Comparison of ENCODE assay signal across 8 cellular contexts in genomic region chr6:36195471-36196048, GRCh38. TPM values are rescaled to one million over a fixed set of nuclear protein-coding genes. Genes with fewer than 3 reads are reported as not detected.
DNase-seq lines count a peak whose midpoint lies in the region; ATAC-seq and TF ChIP-seq lines count a peak whose summit lies in the region.

No MANE protein-coding gene starts in this region.

- peak overlapping the region; percentile 90 for H3K4me3 Mint-ChIP-seq in natural killer cell

- peaks cover 26 to 28% of the 10 kb centered on the region in 2 donors for H3K4me1 Mint-ChIP-seq in natural killer cell

- no peak for TF ChIP-seq POLR2A in NB4 (IDR thresholded peaks at IDR 0.05; ENCODE audit: extremely low read depth, insufficient read length)

- TF ChIP-seq CTCF in NB4 (IDR thresholded peaks at IDR 0.05; ENCODE audit: low read depth, low read length), result no peak
- TF ChIP-seq CTCF in natural killer cell (IDR thresholded peaks at IDR 0.05), result no peak

- no peaks in the 10 kb centered on the region for H3K27me3 Mint-ChIP-seq in natural killer cell (ENCODE audit: low read depth in 2 of 2)

- no peaks in the 10 kb centered on the region for H3K9me3 Mint-ChIP-seq in natural killer cell

- peak; percentile 18 for DNase-seq in CD1c-positive myeloid dendritic cell (ENCODE audit: extremely low spot score)
- no peak for DNase-seq in NB4 (ENCODE audit: low read depth)
- DNase-seq in cerebellar cortex (ENCODE audit: low spot score), result peak; percentile 52
- no peak for DNase-seq in natural killer cell
- no peak for DNase-seq in NK-92 treated with Interleukin-12 subunit alpha and Interleukin-12 subunit beta, amount 100 ng/mL, for 24 hours (lab: John Stamatoyannopoulos, UW)
- no peak for DNase-seq in AG08396 (ENCODE audit: low spot score)
- no peak for DNase-seq in UCSD-AML1 (lab: John Stamatoyannopoulos, UW; ENCODE audit: unreplicated experiment)
- no peak for DNase-seq in NCI-H524 (lab: John Stamatoyannopoulos, UW)

- peak overlapping the region; percentile 70 for H3K4me3 ChIP-seq in NB4 (ENCODE audit: low read depth, low read length)

- ATAC-seq in natural killer cell, result no peak

- intact Hi-C loops in natural killer cell (cut with micrococcal nuclease), result loop anchor here (1.0 to 2.0 kb wide), 2 partner anchors 72 to 97 kb away; no protein-coding TSS in a partner anchor

- H3K27ac Mint-ChIP-seq in natural killer cell, result peak overlapping the region; percentile 86 to 91

- H3K36me3 Mint-ChIP-seq in natural killer cell, result no peaks in the 10 kb centered on the region

RNA-seq across cellular contexts. Expression of gene BRPF3, which starts 1.0 kb away (rescaled TPM):
- total RNA-seq in natural killer cell, result 10 to 100 TPM; 46.0 to 58.5 (median 57.4) TPM

Comparison
In these comparisons a context has a peak if more than half of its experiments do, and no peak if none do; other contexts are left out.
1. DNase-seq: peak in CD1c-positive myeloid dendritic cell (single experiment) and cerebellar cortex (single experiment); none in NB4 (single experiment), natural killer cell (single experiment), NK-92 treated with Interleukin-12 subunit alpha and Interleukin-12 subunit beta, amount 100 ng/mL, for 24 hours (single experiment), AG08396 (single experiment), UCSD-AML1 (single experiment) and NCI-H524 (0 of 2).